8 cellular contexts compared by ENCODE assay signal in the genomic region with DNA sequence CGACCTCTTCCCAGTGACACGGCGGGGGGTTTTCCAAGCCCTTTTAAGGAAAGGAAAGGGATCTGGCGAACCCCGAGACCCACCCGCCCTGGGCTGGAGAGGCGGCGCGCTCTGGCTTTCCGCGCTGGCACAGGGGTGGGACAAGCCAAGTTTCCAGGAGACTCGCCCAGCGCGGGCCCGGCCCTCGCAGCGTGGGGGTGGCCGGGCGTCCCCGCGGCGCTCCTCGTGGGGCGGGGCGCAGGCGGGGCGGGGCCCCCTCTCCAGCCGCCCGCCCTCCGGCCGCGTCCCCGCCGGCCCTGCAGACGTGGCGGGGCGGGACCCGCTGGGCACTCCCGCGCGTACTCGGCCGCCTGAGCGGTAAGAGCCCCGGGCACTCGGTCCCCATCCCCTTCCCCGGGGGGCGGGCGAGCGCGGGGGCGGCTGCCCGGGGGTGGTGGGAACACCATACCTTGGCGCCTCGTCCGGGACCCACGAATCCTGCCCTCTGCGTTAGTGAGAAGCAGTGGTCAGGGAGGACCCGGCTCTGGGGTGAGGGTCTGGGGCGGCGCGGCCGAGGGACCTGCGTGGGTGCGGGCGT. TPM values are rescaled to one million over a fixed set of nuclear protein-coding genes. Genes with fewer than 3 reads are reported as not detected.
DNase-seq lines count a peak whose midpoint lies in the region; ATAC-seq and TF ChIP-seq lines count a peak whose summit lies in the region.

A gene (plus strand): TSS at position 329 of the 577 bp plus-strand sequence. CDS start 10,273 bp downstream, outside the sequence.

- WGBS in trophoblast cell (ENCODE audit: extremely low coverage, insufficient coverage, insufficient read length): no CpG with 5 or more reads among the region's 66 CpGs

- no peaks in the 10 kb centered on the region for H3K9me3 ChIP-seq in CD8-positive, alpha-beta memory T cell (ENCODE audit: low read length)
- no peaks in the 10 kb centered on the region for H3K9me3 ChIP-seq in Panc1 (ENCODE audit: control insufficient read depth, insufficient read depth, low read depth, low read length)
- no peaks in the 10 kb centered on the region for H3K9me3 ChIP-seq in right atrium auricular region
- H3K9me3 ChIP-seq in trophoblast cell (ENCODE audit: insufficient read depth, low read depth, low read length): no peaks in the 10 kb centered on the region

- peak within 1 kb of the TSS in 6 of 7 donors; percentile 51 to 70 (median 66) for H3K4me3 Mint-ChIP-seq in CD8-positive, alpha-beta memory T cell

- H3K36me3 ChIP-seq in CD8-positive, alpha-beta memory T cell (ENCODE audit: insufficient read depth, low read length): no peaks in the 10 kb centered on the region
- H3K36me3 ChIP-seq in Panc1 (ENCODE audit: control insufficient read depth, insufficient read depth, low read length) (peaks cover 4% of the 10 kb centered on the region; the same call in 1 of the 2 replicates), right atrium auricular region (no peaks in the 10 kb centered on the region), trophoblast cell (ENCODE audit: control insufficient read depth in 1 of 2, insufficient read depth in 2 of 2, low read length in 2 of 2) (peaks cover 4 to 10% of the 10 kb centered on the region in 2 experiments)

- peak within 1 kb of the TSS; percentile 54 for H2BK12ac ChIP-seq in trophoblast cell (ENCODE audit: low read length)

- peak within 1 kb of the TSS; percentile 86 for H4K12ac ChIP-seq in trophoblast cell (ENCODE audit: low read depth, low read length)

- peak within 1 kb of the TSS in 1 of 8 donors; percentile 21 for H3K27ac Mint-ChIP-seq in CD8-positive, alpha-beta memory T cell

- ATAC-seq in GM19025 (IDR thresholded peaks at IDR 0.05; ENCODE audit: low read depth, unreplicated experiment): peak; percentile 83
- ATAC-seq in HG03159 (IDR thresholded peaks at IDR 0.05; ENCODE audit: unreplicated experiment): peak; percentile 72
- ATAC-seq in Panc1: peak; percentile 98

- peak within 1 kb of the TSS; percentile 98 for H3K9ac ChIP-seq in trophoblast cell (ENCODE audit: low read length)

- CTCF ChIA-PET in CD8-positive, alpha-beta memory T cell (lab: Charles Lee): interaction anchor here (1.1 kb wide), 1 partner anchor 108 kb away, joined by 3 read pairs; no protein-coding TSS in a partner anchor
- CTCF ChIA-PET in Panc1 (lab: Charles Lee): no interaction called here

- H3K36me3 Mint-ChIP-seq in CD8-positive, alpha-beta memory T cell: peaks cover 0 to 2% (median 0%) of the 10 kb centered on the region in 3 donors

- in situ Hi-C loops in Panc1 (cut with HindIII; ENCODE audit: low pct_unique_long_range_greater_than_20kb, low sequenced_read_pairs): no loop called here
- in situ Hi-C loops in astrocyte of the cerebellum (cut with HindIII; ENCODE audit: low sequenced_read_pairs): no loop called here

- H3K79me2 ChIP-seq in trophoblast cell (ENCODE audit: control insufficient read depth, insufficient read depth, low read length, poor library complexity): peaks cover 8% of the 10 kb centered on the region

- TF ChIP-seq CTCF in Panc1 (IDR thresholded peaks at IDR 0.05): no peak
- TF ChIP-seq CTCF in astrocyte of the cerebellum (IDR thresholded peaks at IDR 0.05; ENCODE audit: low read depth, low read length, missing control alignments): no peak
- TF ChIP-seq CTCF in right atrium auricular region (IDR thresholded peaks at IDR 0.05): no peak

- H3K9me3 Mint-ChIP-seq in CD8-positive, alpha-beta memory T cell: peaks cover 0 to 2% (median 0%) of the 10 kb centered on the region in 5 donors

- H3K4me2 ChIP-seq in trophoblast cell (ENCODE audit: low read length): peak within 1 kb of the TSS; percentile 80

- peak within 1 kb of the TSS; percentile 93 for H4K8ac ChIP-seq in trophoblast cell (ENCODE audit: low read depth, low read length)

- peak within 1 kb of the TSS; percentile 21 for H3K23ac ChIP-seq in trophoblast cell (ENCODE audit: low read length)

- peaks cover 18 to 56% of the 10 kb centered on the region in 2 donors for H3K27me3 Mint-ChIP-seq in CD8-positive, alpha-beta memory T cell

- H2AFZ ChIP-seq in trophoblast cell (ENCODE audit: insufficient read depth, low read length, poor library complexity): peak within 1 kb of the TSS; percentile 80

- POLR2A ChIA-PET in CD8-positive, alpha-beta memory T cell (lab: Charles Lee): no interaction called here
- POLR2A ChIA-PET in Panc1 (lab: Charles Lee): no interaction called here

- peak within 1 kb of the TSS; percentile 96 for H3K14ac ChIP-seq in trophoblast cell (ENCODE audit: low read length)

- H3K18ac ChIP-seq in trophoblast cell (ENCODE audit: low read length): peak within 1 kb of the TSS; percentile 99

- peaks cover 11% of the 10 kb centered on the region for H3K79me1 ChIP-seq in trophoblast cell (ENCODE audit: low read length)

- H3K27me3 ChIP-seq in CD8-positive, alpha-beta memory T cell (ENCODE audit: insufficient read depth, low read length, poor library complexity, severe bottlenecking): peaks cover 5% of the 10 kb centered on the region
- H3K27me3 ChIP-seq in Panc1 (ENCODE audit: control insufficient read depth, insufficient read depth, low read length) (no peaks in the 10 kb centered on the region), right atrium auricular region (no peaks in the 10 kb centered on the region), trophoblast cell (ENCODE audit: insufficient read depth, low read length) (no peaks in the 10 kb centered on the region)

- H4K91ac ChIP-seq in trophoblast cell (ENCODE audit: low read depth, low read length): peak within 1 kb of the TSS; percentile 94

- peak within 1 kb of the TSS; percentile 91 for H3K4ac ChIP-seq in trophoblast cell (ENCODE audit: low read depth, low read length)

- H3K4me1 ChIP-seq in CD8-positive, alpha-beta memory T cell (ENCODE audit: insufficient read depth, low read length): no peaks in the 10 kb centered on the region
- peaks cover 9% of the 10 kb centered on the region for H3K4me1 ChIP-seq in Panc1 (ENCODE audit: control insufficient read depth, insufficient read depth, low read length)
- H3K4me1 ChIP-seq in right atrium auricular region: peaks cover 0 to 34% of the 10 kb centered on the region in 2 donors
- peaks cover 3% of the 10 kb centered on the region in 2 experiments for H3K4me1 ChIP-seq in trophoblast cell (ENCODE audit: control insufficient read depth in 1 of 2, insufficient read depth in 2 of 2, low read length in 2 of 2)

- no peak for DNase-seq in CD8-positive, alpha-beta memory T cell
- DNase-seq in Panc1 (ENCODE audit: low read depth, low spot score) (no peak), astrocyte of the cerebellum (ENCODE audit: low read depth) (peak; percentile 26), right atrium auricular region (ENCODE audit: low spot score) (peak; percentile 83), trophoblast cell (peak; percentile 64 to 87), cerebellar nuclear complex (lab: John Stamatoyannopoulos, UW) (no peak)

- H3K4me3 ChIP-seq in CD8-positive, alpha-beta memory T cell (ENCODE audit: low read length): no peak within 1 kb of the TSS
- H3K4me3 ChIP-seq in Panc1 (ENCODE audit: low read depth in 2 of 2, low read length in 2 of 2): peak within 1 kb of the TSS; percentile 54 to 71
- peak within 1 kb of the TSS; percentile 95 for H3K4me3 ChIP-seq in astrocyte of the cerebellum (ENCODE audit: low read depth, low read length)
- peak within 1 kb of the TSS; percentile 89 to 92 for H3K4me3 ChIP-seq in right atrium auricular region
- peak within 1 kb of the TSS; percentile 95 for H3K4me3 ChIP-seq in trophoblast cell (ENCODE audit: low read depth, low read length)

- BruUV-seq in Panc1 (replicated peaks; lab: Mats Ljungman, UMichigan): no TSS peak

- H3K27ac ChIP-seq in CD8-positive, alpha-beta memory T cell (ENCODE audit: low read depth, low read length): peak within 1 kb of the TSS; percentile 55
- peak within 1 kb of the TSS; percentile 88 for H3K27ac ChIP-seq in Panc1 (ENCODE audit: low read length)
- peak within 1 kb of the TSS; percentile 92 to 96 for H3K27ac ChIP-seq in right atrium auricular region
- H3K27ac ChIP-seq in trophoblast cell (ENCODE audit: low read depth, low read length): peak within 1 kb of the TSS; percentile 93

- peaks cover 3 to 8% (median 7%) of the 10 kb centered on the region in 3 donors for H3K4me1 Mint-ChIP-seq in CD8-positive, alpha-beta memory T cell

- peak within 1 kb of the TSS; percentile 68 for H2BK5ac ChIP-seq in trophoblast cell (ENCODE audit: low read depth, low read length, poor library complexity)

- H2BK120ac ChIP-seq in trophoblast cell (ENCODE audit: insufficient read depth, low read length, poor library complexity): peak within 1 kb of the TSS; percentile 85

- intact Hi-C loops in Panc1 (cut with micrococcal nuclease; ENCODE audit: unreplicated experiment): no loop called here

- peak within 1 kb of the TSS; percentile 70 for H2AK5ac ChIP-seq in trophoblast cell (ENCODE audit: low read length)

RNA-seq across cellular contexts. Expression of the gene that starts here (rescaled TPM):
- total RNA-seq in CD8-positive, alpha-beta memory T cell: under 1 TPM in 1 of 2 experiments, not detected in 1; 0.31 TPM
- not detected for polyA plus RNA-seq in CD8-positive, alpha-beta memory T cell
- total RNA-seq in Panc1 (2021; ENCODE audit: unreplicated experiment): 32.0 TPM
- polyA plus RNA-seq in Panc1 (2012; ENCODE audit: insufficient read length): 24.2 TPM
- total RNA-seq in right atrium auricular region: 10 to 100 TPM; 57.7 to 73.2 TPM
- 59.7 and 64.1 TPM in 2 replicates for polyA plus RNA-seq in trophoblast cell (2013)

Comparison
In these comparisons a context has a peak if more than half of its experiments do, and no peak if none do; other contexts are left out.
1. RNA of the gene that starts here (total RNA-seq): 57.7 to 73.2 TPM in right atrium auricular region and 32.0 TPM in Panc1 (single experiment); 0.31 TPM in CD8-positive, alpha-beta memory T cell; every median in the first group is over 10 times any median in the second.
2. DNase-seq: peak in astrocyte of the cerebellum (single experiment), right atrium auricular region (single experiment) and trophoblast cell (2 of 2); none in CD8-positive, alpha-beta memory T cell (0 of 5), Panc1 (single experiment) and cerebellar nuclear complex (0 of 2).
3. Peak in every context shown above with its lines, with median percentiles within 50 percentile points of each other: H3K27ac ChIP-seq and ATAC-seq.